1 cellular context compared by ENCODE assay signal in genomic region chr3:42557849-42558248, GRCh38.
TF ChIP-seq lines count a peak whose summit lies in the region.

No MANE protein-coding gene starts in this region.

TF ChIP-seq in K562, 482 proteins besides CTCF, POLR2A, EP300 and RAD21:
- peak; percentile 32 for TF ChIP-seq CTCFL (IDR thresholded peaks at IDR 0.05; ENCODE audit: borderline replicate concordance, insufficient read depth, low read depth, low read length, poor library complexity, severe bottlenecking)
- TF ChIP-seq NCOA2 (IDR thresholded peaks at IDR 0.05; ENCODE audit: partially characterized antibody in 2 of 2) = no peak
